ENCODE assay signal across 1 cellular context in genomic region chr9:94259077-94259847, GRCh38.
A peak's percentile ranks its signal among the peaks of the same experiment; 100 is the strongest.
TF ChIP-seq lines count a peak whose summit lies in the region.

Gene ZNF169, plus strand, starts transcription at chr9:94259298. Its CDS starts 19,515 bp downstream, at chr9:94278813.

TF ChIP-seq in HepG2, 621 proteins besides CTCF, POLR2A, EP300 and RAD21 (continued from another document and continues in another):
- TF ChIP-seq ATF4 (CRISPR knock-in tag; IDR thresholded peaks at IDR 0.05) (no peak; a peak in 1 of 4 replicates), TIGD3 (CRISPR knock-in tag; IDR thresholded peaks at IDR 0.05; ENCODE audit: borderline replicate concordance) (no peak), FLYWCH1 (CRISPR knock-in tag; IDR thresholded peaks at IDR 0.05) (no peak), MNT (IDR thresholded peaks at IDR 0.05) (no peak), ZNF34 (CRISPR knock-in tag; IDR thresholded peaks at IDR 0.05; ENCODE audit: borderline replicate concordance) (no peak), SMAD9 (CRISPR knock-in tag; IDR thresholded peaks at IDR 0.05) (no peak), KAT2B (IDR thresholded peaks at IDR 0.05; ENCODE audit: borderline replicate concordance, low read depth, low read length) (no peak), HDAC1 (CRISPR knock-in tag; IDR thresholded peaks at IDR 0.05) (peak; percentile 89), ZNF432 (CRISPR knock-in tag; IDR thresholded peaks at IDR 0.05; ENCODE audit: borderline replicate concordance) (no peak), TSC22D2 (CRISPR knock-in tag; IDR thresholded peaks at IDR 0.05; ENCODE audit: borderline replicate concordance) (no peak), ZNF10 (CRISPR knock-in tag; IDR thresholded peaks at IDR 0.05; ENCODE audit: borderline replicate concordance, low read depth) (no peak), ZUFSP (CRISPR knock-in tag; IDR thresholded peaks at IDR 0.05; ENCODE audit: borderline replicate concordance) (no peak), ZNF121 (CRISPR knock-in tag; IDR thresholded peaks at IDR 0.05) (no peak), ZNF790 (CRISPR knock-in tag; IDR thresholded peaks at IDR 0.05; ENCODE audit: borderline replicate concordance) (no peak), TFDP2 (CRISPR knock-in tag; IDR thresholded peaks at IDR 0.05) (no peak), ZNF562 (CRISPR knock-in tag; IDR thresholded peaks at IDR 0.05; ENCODE audit: borderline replicate concordance) (no peak), RXRA (CRISPR knock-in tag; IDR thresholded peaks at IDR 0.05) (peak; percentile 52; the same call in 1 of the 2 replicates), ZNF850 (CRISPR knock-in tag; conservative IDR thresholded peaks at IDR 0.05) (no peak), ZKSCAN8 (CRISPR knock-in tag; IDR thresholded peaks at IDR 0.05; ENCODE audit: borderline replicate concordance) (peak; percentile 37; the same call in 1 of the 2 replicates), ZNF281 (CRISPR knock-in tag; IDR thresholded peaks at IDR 0.05; ENCODE audit: borderline replicate concordance) (no peak), ZZZ3 (CRISPR knock-in tag; IDR thresholded peaks at IDR 0.05; ENCODE audit: borderline replicate concordance) (no peak), POGZ (CRISPR knock-in tag; IDR thresholded peaks at IDR 0.05) (peak; percentile 66; the same call in 1 of the 2 replicates), SETDB1 (CRISPR knock-in tag; IDR thresholded peaks at IDR 0.05; ENCODE audit: borderline replicate concordance) (no peak), ZNF335 (CRISPR knock-in tag; IDR thresholded peaks at IDR 0.05) (peak; percentile 47), ZHX1 (CRISPR knock-in tag; IDR thresholded peaks at IDR 0.05; ENCODE audit: low read depth) (no peak), ZNF800 (CRISPR knock-in tag; IDR thresholded peaks at IDR 0.05) (no peak), ATF1 (CRISPR knock-in tag; IDR thresholded peaks at IDR 0.05) (no peak; the same call in 1 of the 2 replicates), GTF2F1 (IDR thresholded peaks at IDR 0.05; ENCODE audit: low read length) (no peak), ZNF780A (CRISPR knock-in tag; IDR thresholded peaks at IDR 0.05) (0 out of 2 replicates have a peak, but pooled peaks have one; percentile 24), ZNF337 (CRISPR knock-in tag; IDR thresholded peaks at IDR 0.05; ENCODE audit: borderline replicate concordance, low read depth) (peak; percentile 81; the same call in 1 of the 2 replicates), RXRB (CRISPR knock-in tag; IDR thresholded peaks at IDR 0.05; ENCODE audit: borderline replicate concordance) (no peak), KMT2A (CRISPR knock-in tag; IDR thresholded peaks at IDR 0.05) (peak; percentile 61; the same call in 1 of the 2 replicates), ATF3 (CRISPR knock-in tag; IDR thresholded peaks at IDR 0.05) (no peak), ZFYVE20 (CRISPR knock-in tag; IDR thresholded peaks at IDR 0.05; ENCODE audit: borderline replicate concordance, low read depth) (no peak), TCF7L2 (IDR thresholded peaks at IDR 0.05; ENCODE audit: low read depth, low read length) (no peak)
